Comparison of ENCODE assay signal across 1 cellular context in genomic region chr1:224509881-224510280, GRCh38.
TF ChIP-seq lines count a peak whose summit lies in the region.

No MANE protein-coding gene starts in this region.

TF ChIP-seq in IMR-90, 13 proteins besides CTCF, POLR2A, EP300 and RAD21:
- TF ChIP-seq MAFK (IDR thresholded peaks at IDR 0.05; ENCODE audit: low read depth, low read length) (no peak), CHD1 (IDR thresholded peaks at IDR 0.05; ENCODE audit: low read depth, low read length) (no peak), RFX5 (IDR thresholded peaks at IDR 0.05; ENCODE audit: low read depth, low read length) (no peak), BHLHE40 (IDR thresholded peaks at IDR 0.05; ENCODE audit: low read depth, low read length) (no peak), USF2 (IDR thresholded peaks at IDR 0.05; ENCODE audit: low read depth, low read length) (no peak), RCOR1 (IDR thresholded peaks at IDR 0.05; ENCODE audit: insufficient replicate concordance, low read length) (no peak), SMC3 (IDR thresholded peaks at IDR 0.05; ENCODE audit: low read depth, low read length) (no peak)
